ENCODE assay signal across 21 cellular contexts in the genomic region with DNA sequence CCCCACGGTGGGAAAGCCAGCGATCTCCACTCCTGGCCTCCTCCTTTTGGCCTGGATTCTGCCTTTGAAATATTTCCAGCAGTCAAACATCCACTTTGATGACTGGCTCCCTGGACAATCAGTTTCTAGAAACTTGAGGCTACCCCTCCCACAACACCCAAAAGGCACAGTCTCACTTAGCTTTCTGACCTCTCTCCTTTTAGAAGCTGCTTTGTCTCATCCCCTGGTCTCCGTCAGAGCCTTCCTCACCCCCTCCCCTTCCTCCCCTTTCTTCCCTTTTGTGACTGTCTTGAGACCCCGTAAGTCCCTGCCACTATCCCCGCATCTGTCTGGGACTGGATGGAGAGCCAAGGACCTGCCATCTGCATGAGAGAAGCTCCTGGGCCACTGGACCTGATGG.
"Had no signal": no experiment of that assay in that cellular context is flagged by ENCODE, and none has a peak within 500 bp of the region (broad histone marks: within the 10 kb centered on the region; RNA-seq: fewer than 3 reads in every experiment).

No MANE protein-coding gene starts in this region.

- H3K36me3 Mint-ChIP-seq: activated CD4-positive, alpha-beta memory T cell treated with anti-CD3 and anti-CD28 coated beads for 36 hours; activated naive CD8-positive, alpha-beta T cell had no signal

- ATAC-seq: T-helper 17 cell had no signal

- H3K27ac Mint-ChIP-seq: activated B cell treated with CpG ODN at 0.5 μM for 24 hours; activated CD4-positive, alpha-beta memory T cell treated with anti-CD3 and anti-CD28 coated beads for 36 hours; activated CD4-positive, alpha-beta T cell treated with anti-CD3 and anti-CD28 coated beads, Interleukin-2, amount 10 ng/mL, durations not matched to agents 24 days and 14 days; activated naive CD4-positive, alpha-beta T cell treated with anti-CD3 and anti-CD28 coated beads for 36 hours; activated naive CD8-positive, alpha-beta T cell; activated T-cell treated with anti-CD3 and anti-CD28 coated beads, Interleukin-2, amount 50 U/mL, for 24 hours; T-helper 17 cell had no signal

- DNase-seq: activated B cell treated with CpG ODN at 0.5 μM for 24 hours; activated CD4-positive, alpha-beta memory T cell treated with anti-CD3 and anti-CD28 coated beads for 36 hours; activated CD4-positive, alpha-beta T cell treated with anti-CD3 and anti-CD28 coated beads for 1 hour; activated CD4-positive, alpha-beta T cell treated with anti-CD3 and anti-CD28 coated beads, Interleukin-2, amount 10 ng/mL, durations not matched to agents 24 days and 14 days; activated effector memory CD4-positive, alpha-beta T cell treated with anti-CD3 and anti-CD28 coated beads, Interleukin-2, amount 50 U/mL, for 16 hours; activated naive CD4-positive, alpha-beta T cell treated with anti-CD3 and anti-CD28 coated beads for 36 hours; activated T-cell treated with anti-CD3 and anti-CD28 coated beads, Interleukin-2, amount 50 U/mL, for 24 hours; amygdala; IMR-90; KBM-7; NCI-H1092; NCI-H1417 treated with DMSO at 0.1 percent for 48 hours; NCI-H1694; NCI-H2029; NCI-H2107; NCI-H226; NCI-H526 treated with DMSO at 0.1 percent for 48 hours; SIG-M5; T-helper 17 cell; T-helper 9 cell had no signal

- H3K4me1 Mint-ChIP-seq: activated B cell treated with CpG ODN at 0.5 μM for 24 hours; activated CD4-positive, alpha-beta T cell treated with anti-CD3 and anti-CD28 coated beads, Interleukin-2, amount 10 ng/mL, durations not matched to agents 24 days and 14 days; T-helper 17 cell had no signal

- H3K27me3 Mint-ChIP-seq: activated B cell treated with CpG ODN at 0.5 μM for 24 hours; activated CD4-positive, alpha-beta memory T cell treated with anti-CD3 and anti-CD28 coated beads for 36 hours; activated CD4-positive, alpha-beta T cell treated with anti-CD3 and anti-CD28 coated beads, Interleukin-2, amount 10 ng/mL, durations not matched to agents 24 days and 14 days had no signal

- H3K4me3 Mint-ChIP-seq: activated B cell treated with CpG ODN at 0.5 μM for 24 hours; activated CD4-positive, alpha-beta memory T cell treated with anti-CD3 and anti-CD28 coated beads for 36 hours; activated CD4-positive, alpha-beta T cell treated with anti-CD3 and anti-CD28 coated beads, Interleukin-2, amount 10 ng/mL, durations not matched to agents 24 days and 14 days; activated naive CD4-positive, alpha-beta T cell treated with anti-CD3 and anti-CD28 coated beads for 36 hours; activated naive CD8-positive, alpha-beta T cell; activated T-cell treated with anti-CD3 and anti-CD28 coated beads, Interleukin-2, amount 50 U/mL, for 24 hours; T-helper 17 cell had no signal
